Comparison of ENCODE assay signal across 1 cellular context in the genomic region with DNA sequence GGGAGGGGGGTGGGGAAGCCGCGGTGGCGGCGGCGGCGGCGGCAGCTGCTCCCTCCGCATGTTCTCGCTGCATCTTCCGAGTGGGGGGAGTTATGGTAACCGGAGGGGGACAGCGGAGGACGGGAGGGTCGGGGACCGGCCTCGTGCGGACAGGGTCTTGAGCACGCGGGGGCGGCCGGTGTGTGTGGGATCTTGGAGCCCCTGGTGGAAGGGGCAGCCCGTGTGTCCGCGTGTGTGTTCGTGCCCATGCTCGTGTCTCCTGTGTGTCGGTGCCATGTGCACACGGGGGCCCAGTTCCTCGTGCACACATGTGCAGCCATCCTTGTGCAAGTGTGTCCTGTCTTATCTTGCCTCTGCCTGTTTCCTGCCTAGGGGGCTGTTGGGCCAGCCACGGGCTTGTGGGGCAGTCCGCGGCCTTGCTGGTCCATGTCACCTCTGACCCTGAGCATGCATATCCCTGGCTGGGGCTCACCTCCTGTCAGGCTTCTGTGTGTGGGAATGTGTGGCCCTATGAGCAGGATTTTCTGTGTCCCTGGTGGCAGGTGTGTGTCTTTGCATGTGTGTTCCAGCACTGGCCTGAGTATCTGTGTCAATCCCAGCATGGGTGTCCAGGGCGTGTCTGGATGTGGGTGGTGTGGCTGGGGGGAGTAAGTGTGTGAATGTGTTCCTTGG.
TF ChIP-seq lines count a peak whose summit lies in the region.

No MANE protein-coding gene starts in this region.

TF ChIP-seq in K562, 482 proteins besides CTCF, POLR2A, EP300 and RAD21 (continued from another document and continues in another):
- TF ChIP-seq, protein P1, sequence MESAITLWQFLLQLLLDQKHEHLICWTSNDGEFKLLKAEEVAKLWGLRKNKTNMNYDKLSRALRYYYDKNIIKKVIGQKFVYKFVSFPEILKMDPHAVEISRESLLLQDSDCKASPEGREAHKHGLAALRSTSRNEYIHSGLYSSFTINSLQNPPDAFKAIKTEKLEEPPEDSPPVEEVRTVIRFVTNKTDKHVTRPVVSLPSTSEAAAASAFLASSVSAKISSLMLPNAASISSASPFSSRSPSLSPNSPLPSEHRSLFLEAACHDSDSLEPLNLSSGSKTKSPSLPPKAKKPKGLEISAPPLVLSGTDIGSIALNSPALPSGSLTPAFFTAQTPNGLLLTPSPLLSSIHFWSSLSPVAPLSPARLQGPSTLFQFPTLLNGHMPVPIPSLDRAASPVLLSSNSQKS (CRISPR knock-in tag; IDR thresholded peaks at IDR 0.05): no peak
- TF ChIP-seq ZBTB33 (CRISPR knock-in tag; IDR thresholded peaks at IDR 0.05) (peak; percentile 93), XRCC5 (IDR thresholded peaks at IDR 0.05; ENCODE audit: low read depth, low read length) (0 out of 2 replicates have a peak, but pooled peaks have one; percentile 12), ETV5 (CRISPR knock-in tag; IDR thresholded peaks at IDR 0.05; ENCODE audit: low read depth) (peak; percentile 79; the same call in 1 of the 2 replicates), STAG1 (CRISPR knock-in tag; IDR thresholded peaks at IDR 0.05; ENCODE audit: borderline replicate concordance) (peak; percentile 49; the same call in 1 of the 2 replicates), SIN3B (IDR thresholded peaks at IDR 0.05; ENCODE audit: low read depth) (no peak), ZNF551 (CRISPR knock-in tag; IDR thresholded peaks at IDR 0.05) (no peak), CHD7 (IDR thresholded peaks at IDR 0.05; ENCODE audit: low read depth, low read length) (no peak), ZNF507 (tag; conservative IDR thresholded peaks at IDR 0.05) (no peak), STAT5B (CRISPR knock-in tag; IDR thresholded peaks at IDR 0.05) (no peak), ZBTB7A (IDR thresholded peaks at IDR 0.05; ENCODE audit: borderline replicate concordance, control insufficient read depth, low read depth, low read length) (peak; percentile 39; the same call in 1 of the 2 replicates), CBFA2T3 (IDR thresholded peaks at IDR 0.05) (peak; percentile 76), ZNF143 (CRISPR knock-in tag; IDR thresholded peaks at IDR 0.05) (peak; percentile 62; the same call in 1 of the 2 replicates), TEAD1 (CRISPR knock-in tag; IDR thresholded peaks at IDR 0.05) (peak; percentile 39 to 97; a peak in 2 of 4 replicates), ZMIZ1 (IDR thresholded peaks at IDR 0.05; ENCODE audit: low read depth in 2 of 2, low read length in 2 of 2) (0 out of 4 replicates have a peak, but pooled peaks of 1 of the 2 experiments have one; percentile 15), U2AF2 (optimal IDR thresholded peaks at IDR 0.05; ENCODE audit: low read depth, low read length) (no peak), ZNF395 (CRISPR knock-in tag; IDR thresholded peaks at IDR 0.05) (peak; percentile 87), SRSF9 (IDR thresholded peaks at IDR 0.05; ENCODE audit: borderline replicate concordance, low read depth, low read length) (no peak), ARID2 (IDR thresholded peaks at IDR 0.05) (no peak), MITF (IDR thresholded peaks at IDR 0.05) (no peak)
- TF ChIP-seq, protein P2, sequence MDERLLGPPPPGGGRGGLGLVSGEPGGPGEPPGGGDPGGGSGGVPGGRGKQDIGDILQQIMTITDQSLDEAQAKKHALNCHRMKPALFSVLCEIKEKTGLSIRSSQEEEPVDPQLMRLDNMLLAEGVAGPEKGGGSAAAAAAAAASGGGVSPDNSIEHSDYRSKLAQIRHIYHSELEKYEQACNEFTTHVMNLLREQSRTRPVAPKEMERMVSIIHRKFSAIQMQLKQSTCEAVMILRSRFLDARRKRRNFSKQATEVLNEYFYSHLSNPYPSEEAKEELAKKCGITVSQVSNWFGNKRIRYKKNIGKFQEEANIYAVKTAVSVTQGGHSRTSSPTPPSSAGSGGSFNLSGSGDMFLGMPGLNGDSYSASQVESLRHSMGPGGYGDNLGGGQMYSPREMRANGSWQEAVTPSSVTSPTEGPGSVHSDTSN (CRISPR knock-in tag; IDR thresholded peaks at IDR 0.05; ENCODE audit: low read depth): no peak
- TF ChIP-seq, protein P2 (tag; conservative IDR thresholded peaks at IDR 0.05; ENCODE audit: low read depth): no peak
- TF ChIP-seq, protein P3, sequence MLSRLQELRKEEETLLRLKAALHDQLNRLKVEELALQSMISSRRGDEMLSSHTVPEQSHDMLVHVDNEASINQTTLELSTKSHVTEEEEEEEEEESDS (CRISPR knock-in tag; IDR thresholded peaks at IDR 0.05): no peak
